38 cellular contexts compared by ENCODE assay signal in genomic region chrX:33592398-33592797, GRCh38.
"Had no signal": no experiment of that assay in that cellular context is flagged by ENCODE, and none has a peak within 500 bp of the region (broad histone marks: within the 10 kb centered on the region; RNA-seq: fewer than 3 reads in every experiment).

No MANE protein-coding gene starts in this region.

- H3K27me3 ChIP-seq: adrenal gland, cardiac muscle cell had no signal

- H3K27ac Mint-ChIP-seq: activated B cell treated with CpG ODN at 0.5 μM for 24 hours; activated CD4-positive, alpha-beta memory T cell treated with anti-CD3 and anti-CD28 coated beads for 36 hours; activated CD4-positive, alpha-beta T cell treated with anti-CD3 and anti-CD28 coated beads, Interleukin-2, amount 10 ng/mL, durations not matched to agents 24 days and 14 days; activated CD8-positive, alpha-beta T cell treated with anti-CD3 and anti-CD28 coated beads for 36 hours; activated naive CD4-positive, alpha-beta T cell treated with anti-CD3 and anti-CD28 coated beads for 36 hours; activated naive CD4-positive, alpha-beta T cell treated with anti-CD3 and anti-CD28 coated beads, Interleukin-2, amount 50 U/mL, for 72 hours; activated naive CD8-positive, alpha-beta T cell treated with anti-CD3 and anti-CD28 coated beads for 36 hours; activated T-cell treated with anti-CD3 and anti-CD28 coated beads, Interleukin-2, amount 50 U/mL, for 72 hours; activated T-helper 1 cell treated with anti-CD3 and anti-CD28 coated beads, Interleukin-12 subunit alpha, Interleukin-12 subunit beta, Interleukin-2, Interleukin-4 antibody, amounts not matched to agents 30 ng/mL and 10 ng/mL and 1 ng/mL, durations not matched to agents 14 hours and 24 hours and 36 hours; activated T-helper 17 cell treated with anti-CD3 and anti-CD28 coated beads, Interleukin-2, amount 50 U/mL, for 72 hours; brain; T-helper 1 cell treated with Interleukin-12 subunit alpha and Interleukin-12 subunit beta and Interleukin-4 antibody, amounts not matched to agents 30 μg/mL and 1 μg/mL, for 36 hours; T-helper 2 cell treated with Interferon-gamma antibody and Interleukin-4, amounts not matched to agents 5 μg/mL and 100 μg/mL, for 36 hours had no signal

- H3K27me3 Mint-ChIP-seq: activated B cell treated with CpG ODN at 0.5 μM for 24 hours; activated CD4-positive, alpha-beta memory T cell treated with anti-CD3 and anti-CD28 coated beads for 36 hours; activated CD4-positive, alpha-beta T cell treated with anti-CD3 and anti-CD28 coated beads, Interleukin-2, amount 10 ng/mL, durations not matched to agents 24 days and 14 days; activated CD8-positive, alpha-beta T cell treated with anti-CD3 and anti-CD28 coated beads for 36 hours; activated naive CD8-positive, alpha-beta T cell treated with anti-CD3 and anti-CD28 coated beads for 36 hours; activated T-helper 17 cell treated with anti-CD3 and anti-CD28 coated beads, Interleukin-2, amount 50 U/mL, for 72 hours; brain; central memory CD8-positive, alpha-beta T cell had no signal

- DNase-seq: activated B cell treated with CpG ODN at 0.5 μM for 24 hours; activated CD4-positive, alpha-beta memory T cell treated with anti-CD3 and anti-CD28 coated beads for 36 hours; activated CD4-positive, alpha-beta T cell treated with anti-CD3 and anti-CD28 coated beads for 4 hours; activated CD4-positive, alpha-beta T cell treated with anti-CD3 and anti-CD28 coated beads, Interleukin-2, amount 10 ng/mL, durations not matched to agents 24 days and 14 days; activated CD4-positive, alpha-beta T cell treated with anti-CD3 and anti-CD28 coated beads, Interleukin-2, amount 50 U/mL, for 1 hour; activated CD4-positive, alpha-beta T cell treated with anti-CD3 and anti-CD28 coated beads, Interleukin-2, amount 50 U/mL, for 4 hours; activated CD4-positive, CD25-positive, alpha-beta regulatory T cell treated with anti-CD3 and anti-CD28 coated beads, Interleukin-2, amount 50 U/mL, for 72 hours; activated CD8-positive, alpha-beta memory T cell treated with anti-CD3 and anti-CD28 coated beads, Interleukin-2, amount 50 U/mL, for 4 hours; activated CD8-positive, alpha-beta T cell treated with anti-CD3 and anti-CD28 coated beads for 36 hours; activated effector memory CD4-positive, alpha-beta T cell treated with anti-CD3 and anti-CD28 coated beads, Interleukin-2, amount 50 U/mL, for 16 hours; activated gamma-delta T cell treated with Interleukin-2 at 50 U/mL for 16 hours; activated naive CD4-positive, alpha-beta T cell; activated naive CD4-positive, alpha-beta T cell treated with anti-CD3 and anti-CD28 coated beads for 36 hours; activated naive CD4-positive, alpha-beta T cell treated with anti-CD3 and anti-CD28 coated beads, Interleukin-2, amount 50 U/mL, for 16 hours; activated naive CD8-positive, alpha-beta T cell treated with anti-CD3 and anti-CD28 coated beads for 36 hours; activated T-cell treated with anti-CD3 and anti-CD28 coated beads for 4 hours; activated T-cell treated with anti-CD3 and anti-CD28 coated beads, Interleukin-2, amount 50 U/mL, for 1 hour; activated T-cell treated with anti-CD3 and anti-CD28 coated beads, Interleukin-2, amount 50 U/mL, for 4 hours; activated T-cell treated with anti-CD3 and anti-CD28 coated beads, Interleukin-2, amount 50 U/mL, for 72 hours; adrenal gland; amniotic stem cell; aorta; caudate nucleus; cerebellar nuclear complex; T-helper 1 cell; T-helper 2 cell; T-helper 9 cell had no signal

- H3K4me1 Mint-ChIP-seq: activated B cell treated with CpG ODN at 0.5 μM for 24 hours; activated CD4-positive, alpha-beta T cell treated with anti-CD3 and anti-CD28 coated beads, Interleukin-2, amount 10 ng/mL, durations not matched to agents 24 days and 14 days; activated naive CD8-positive, alpha-beta T cell treated with anti-CD3 and anti-CD28 coated beads for 36 hours; activated T-helper 17 cell treated with anti-CD3 and anti-CD28 coated beads, Interleukin-2, amount 50 U/mL, for 72 hours; brain; central memory CD8-positive, alpha-beta T cell had no signal

- H3K4me3 Mint-ChIP-seq: activated B cell treated with CpG ODN at 0.5 μM for 24 hours; activated CD4-positive, alpha-beta memory T cell treated with anti-CD3 and anti-CD28 coated beads for 36 hours; activated CD4-positive, alpha-beta T cell treated with anti-CD3 and anti-CD28 coated beads, Interleukin-2, amount 10 ng/mL, durations not matched to agents 24 days and 14 days; activated CD8-positive, alpha-beta T cell treated with anti-CD3 and anti-CD28 coated beads for 36 hours; activated naive CD4-positive, alpha-beta T cell treated with anti-CD3 and anti-CD28 coated beads for 36 hours; activated naive CD8-positive, alpha-beta T cell treated with anti-CD3 and anti-CD28 coated beads for 36 hours; activated T-cell treated with anti-CD3 and anti-CD28 coated beads, Interleukin-2, amount 50 U/mL, for 4 hours; activated T-cell treated with anti-CD3 and anti-CD28 coated beads, Interleukin-2, amount 50 U/mL, for 72 hours; activated T-helper 1 cell treated with anti-CD3 and anti-CD28 coated beads, Interleukin-12 subunit alpha, Interleukin-12 subunit beta, Interleukin-2, Interleukin-4 antibody, amounts not matched to agents 30 ng/mL and 10 ng/mL and 1 ng/mL, durations not matched to agents 14 hours and 24 hours and 36 hours; activated T-helper 17 cell treated with anti-CD3 and anti-CD28 coated beads, Interleukin-2, amount 50 U/mL, for 72 hours; brain; central memory CD8-positive, alpha-beta T cell; T-helper 1 cell treated with Interleukin-12 subunit alpha and Interleukin-12 subunit beta and Interleukin-4 antibody, amounts not matched to agents 30 μg/mL and 1 μg/mL, for 36 hours; T-helper 2 cell treated with Interferon-gamma antibody and Interleukin-4, amounts not matched to agents 5 μg/mL and 100 μg/mL, for 36 hours had no signal

- H3K36me3 ChIP-seq: adrenal gland, cardiac muscle cell had no signal

- H3K4me1 ChIP-seq: adrenal gland had no signal

- H3K9me3 Mint-ChIP-seq: activated CD4-positive, alpha-beta T cell treated with anti-CD3 and anti-CD28 coated beads, Interleukin-2, amount 10 ng/mL, durations not matched to agents 24 days and 14 days; activated naive CD8-positive, alpha-beta T cell treated with anti-CD3 and anti-CD28 coated beads for 36 hours; activated T-helper 1 cell treated with anti-CD3 and anti-CD28 coated beads, Interleukin-12 subunit alpha, Interleukin-12 subunit beta, Interleukin-2, Interleukin-4 antibody, amounts not matched to agents 30 ng/mL and 10 ng/mL and 1 ng/mL, durations not matched to agents 14 hours and 24 hours and 36 hours; T-helper 1 cell treated with Interleukin-12 subunit alpha and Interleukin-12 subunit beta and Interleukin-4 antibody, amounts not matched to agents 30 μg/mL and 1 μg/mL, for 36 hours had no signal

- H3K36me3 Mint-ChIP-seq: activated CD4-positive, alpha-beta memory T cell treated with anti-CD3 and anti-CD28 coated beads for 36 hours; activated naive CD4-positive, alpha-beta T cell treated with anti-CD3 and anti-CD28 coated beads, Interleukin-2, amount 50 U/mL, for 72 hours; activated naive CD8-positive, alpha-beta T cell treated with anti-CD3 and anti-CD28 coated beads for 36 hours; brain had no signal

- H3K9me3 ChIP-seq: adrenal gland had no signal

- FAIRE-seq: bronchial epithelial cell, TTC549 had no signal

- ATAC-seq: activated CD8-positive, alpha-beta T cell treated with anti-CD3 and anti-CD28 coated beads for 36 hours; activated naive CD4-positive, alpha-beta T cell treated with anti-CD3 and anti-CD28 coated beads, Interleukin-2, amount 50 U/mL, for 72 hours; activated T-cell treated with anti-CD3 and anti-CD28 coated beads, Interleukin-2, amount 50 U/mL, for 4 hours; activated T-cell treated with anti-CD3 and anti-CD28 coated beads, Interleukin-2, amount 50 U/mL, for 72 hours; activated T-helper 17 cell treated with anti-CD3 and anti-CD28 coated beads, Interleukin-2, amount 50 U/mL, for 72 hours had no signal

- H3K27ac ChIP-seq: adrenal gland, cardiac muscle cell, VCaP had no signal

- H3K4me3 ChIP-seq: adrenal gland, cardiac muscle cell had no signal
